Comparison of ENCODE assay signal across 31 cellular contexts in the genomic region with DNA sequence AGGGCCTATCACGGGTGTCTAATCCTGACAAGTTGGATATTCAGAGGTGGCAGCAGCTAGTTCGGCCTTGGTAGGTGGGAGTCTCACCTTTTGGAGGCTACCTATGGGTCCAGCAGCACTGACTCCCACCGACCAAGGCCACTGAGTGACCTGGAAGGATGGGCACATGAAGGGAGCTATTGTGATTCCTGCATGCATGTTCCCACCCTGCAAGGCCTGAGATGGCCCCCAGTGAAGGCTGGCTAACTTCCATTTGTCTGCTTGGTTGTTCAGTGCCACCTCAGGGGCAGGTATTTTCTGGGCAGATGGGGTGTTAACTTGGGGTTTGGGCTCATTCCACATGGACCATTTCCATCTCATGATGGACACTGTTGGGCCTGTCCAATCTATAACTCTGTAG. TPM values are rescaled to one million over a fixed set of nuclear protein-coding genes. Genes with fewer than 3 reads are reported as not detected.
DNase-seq lines count a peak whose midpoint lies in the region; ATAC-seq and TF ChIP-seq lines count a peak whose summit lies in the region.
"Had no signal": no experiment of that assay in that cellular context is flagged by ENCODE, and none has a peak within 500 bp of the region (broad histone marks: within the 10 kb centered on the region; RNA-seq: fewer than 3 reads in every experiment).

No MANE protein-coding gene starts in this region.

- H3K27ac Mint-ChIP-seq in activated CD4-positive, alpha-beta T cell treated with anti-CD3 and anti-CD28 coated beads, Interleukin-2, amount 10 ng/mL, durations not matched to agents 24 days and 14 days = no peak overlapping the region
- H3K27ac Mint-ChIP-seq: B cell; CD14-positive monocyte; CD4-positive, alpha-beta T cell; CD4-positive, CD25-positive, alpha-beta regulatory T cell; CD8-positive, alpha-beta T cell had no signal

- no peaks in the 10 kb centered on the region for H3K4me1 ChIP-seq in esophagus muscularis mucosa
- H3K4me1 ChIP-seq: A549, BE2C, BLaER1, Caco-2 had no signal

- TF ChIP-seq POLR2A in esophagus muscularis mucosa (IDR thresholded peaks at IDR 0.05; ENCODE audit: low read depth) = no peak
- no peak for TF ChIP-seq POLR2A in GM18505 (IDR thresholded peaks at IDR 0.05; ENCODE audit: borderline replicate concordance, extremely low read depth, insufficient read depth, insufficient read length)

- no peak for TF ChIP-seq EP300 in esophagus muscularis mucosa (IDR thresholded peaks at IDR 0.05)

- DNase-seq in activated CD4-positive, alpha-beta T cell treated with anti-CD3 and anti-CD28 coated beads, Interleukin-2, amount 10 ng/mL, durations not matched to agents 24 days and 14 days = peak; percentile 34
- no peak for DNase-seq in activated CD4-positive, alpha-beta T cell treated with anti-CD3 and anti-CD28 coated beads, Interleukin-2, amount 50 U/mL, for 48 hours
- peak; percentile 62 for DNase-seq in esophagus muscularis mucosa (ENCODE audit: extremely low spot score)
- DNase-seq: 8988T; ACHN; AML-193; BE2C; C1 segment of cervical spinal cord; Caco-2; Calu3; CD4-positive, alpha-beta memory T cell; CD4-positive, alpha-beta T cell; CD4-positive, CD25-positive, alpha-beta regulatory T cell; CD8-positive, alpha-beta memory T cell; COR-L47; DMS 273 treated with DMSO at 0.1 percent for 48 hours; DMS153; DMS53; DMS79; DMS79 treated with DMSO at 0.1 percent for 48 hours; DND-41; EL had no signal

- H3K27ac ChIP-seq in esophagus muscularis mucosa (replicated peaks in 1 of 4) = no peak overlapping the region
- H3K27ac ChIP-seq: 22Rv1; A549; BLaER1; BLaER1 treated with 17β-estradiol and CSF1 and Interleukin-3, amounts not matched to agents 10 nM and 100 nM; C4-2B had no signal

- H3K4me3 ChIP-seq in esophagus muscularis mucosa = no peak overlapping the region
- H3K4me3 ChIP-seq: A549; BLaER1; BLaER1 treated with 17β-estradiol and CSF1 and Interleukin-3, amounts not matched to agents 10 nM and 100 nM had no signal

- no peak for TF ChIP-seq CTCF in esophagus muscularis mucosa (IDR thresholded peaks at IDR 0.05)

- ATAC-seq in GM18505 (IDR thresholded peaks at IDR 0.05; ENCODE audit: unreplicated experiment) = no peak
- ATAC-seq: A549; CD8-positive, alpha-beta T cell had no signal

- intact Hi-C loops in activated CD4-positive, alpha-beta T cell treated with anti-CD3 and anti-CD28 coated beads, Interleukin-2, amount 10 ng/mL, durations not matched to agents 24 days and 14 days (cut with micrococcal nuclease) = no loop called here
- intact Hi-C loops in esophagus muscularis mucosa (cut with DNase I) = no loop called here

- no peaks in the 10 kb centered on the region for H3K9me3 ChIP-seq in esophagus muscularis mucosa
- H3K9me3 ChIP-seq: A549; BE2C; BLaER1; BLaER1 treated with 17β-estradiol and CSF1 and Interleukin-3, amounts not matched to agents 10 nM and 100 nM; Caco-2 had no signal

- peaks cover 0 to 11% (median 0%) of the 10 kb centered on the region in 4 donors for H3K27me3 ChIP-seq in esophagus muscularis mucosa
- H3K27me3 ChIP-seq: BLaER1; BLaER1 treated with 17β-estradiol and CSF1 and Interleukin-3, amounts not matched to agents 10 nM and 100 nM had no signal

- peaks cover 4% of the 10 kb centered on the region for H3K4me1 Mint-ChIP-seq in activated CD4-positive, alpha-beta T cell treated with anti-CD3 and anti-CD28 coated beads, Interleukin-2, amount 10 ng/mL, durations not matched to agents 24 days and 14 days
- H3K4me1 Mint-ChIP-seq: B cell; CD14-positive monocyte; CD4-positive, alpha-beta memory T cell; CD8-positive, alpha-beta memory T cell had no signal

- peaks cover 36% of the 10 kb centered on the region for H3K27me3 Mint-ChIP-seq in activated CD4-positive, alpha-beta T cell treated with anti-CD3 and anti-CD28 coated beads, Interleukin-2, amount 10 ng/mL, durations not matched to agents 24 days and 14 days
- H3K27me3 Mint-ChIP-seq: CD4-positive, CD25-positive, alpha-beta regulatory T cell had no signal

- H3K36me3 ChIP-seq in esophagus muscularis mucosa = no peaks in the 10 kb centered on the region
- H3K36me3 ChIP-seq: BE2C; BLaER1; BLaER1 treated with 17β-estradiol and CSF1 and Interleukin-3, amounts not matched to agents 10 nM and 100 nM had no signal

- WGBS in esophagus muscularis mucosa = 100% methylated on average over 1 of the region's 3 CpGs

- no peak overlapping the region for H3K4me3 Mint-ChIP-seq in activated CD4-positive, alpha-beta T cell treated with anti-CD3 and anti-CD28 coated beads, Interleukin-2, amount 10 ng/mL, durations not matched to agents 24 days and 14 days
- H3K4me3 Mint-ChIP-seq: B cell; CD14-positive monocyte; CD4-positive, alpha-beta memory T cell; CD4-positive, alpha-beta T cell; CD4-positive, CD25-positive, alpha-beta regulatory T cell; CD8-positive, alpha-beta memory T cell; CD8-positive, alpha-beta T cell had no signal

- no peaks in the 10 kb centered on the region for H3K9me3 Mint-ChIP-seq in activated CD4-positive, alpha-beta T cell treated with anti-CD3 and anti-CD28 coated beads, Interleukin-2, amount 10 ng/mL, durations not matched to agents 24 days and 14 days
- H3K9me3 Mint-ChIP-seq: CD14-positive monocyte; CD4-positive, alpha-beta memory T cell; CD4-positive, alpha-beta T cell; CD4-positive, CD25-positive, alpha-beta regulatory T cell; CD8-positive, alpha-beta memory T cell; CD8-positive, alpha-beta T cell had no signal

- no peaks in the 10 kb centered on the region for H3K36me3 Mint-ChIP-seq in activated CD4-positive, alpha-beta T cell treated with anti-CD3 and anti-CD28 coated beads, Interleukin-2, amount 10 ng/mL, durations not matched to agents 24 days and 14 days (ENCODE audit: low read depth)
- H3K36me3 Mint-ChIP-seq: CD14-positive monocyte; CD4-positive, alpha-beta memory T cell; CD4-positive, CD25-positive, alpha-beta regulatory T cell; CD8-positive, alpha-beta memory T cell; CD8-positive, alpha-beta T cell had no signal

RNA-seq across cellular contexts. Expression of a gene that starts 18.4 kb away (rescaled TPM):
- total RNA-seq in activated CD4-positive, alpha-beta T cell treated with anti-CD3 and anti-CD28 coated beads, Interleukin-2, amount 10 ng/mL, durations not matched to agents 24 days and 14 days = 6.5 and 7.3 TPM in 2 replicates
- 10 to 100 TPM; 18.9 to 35.4 (median 22.3) TPM for total RNA-seq in esophagus muscularis mucosa

RNA-seq across cellular contexts. Expression of a gene that starts 28.1 kb away (rescaled TPM):
- 3,406 and 3,483 TPM in 2 replicates for total RNA-seq in activated CD4-positive, alpha-beta T cell treated with anti-CD3 and anti-CD28 coated beads, Interleukin-2, amount 10 ng/mL, durations not matched to agents 24 days and 14 days
- 100 to 1,000 TPM; 336 to 628 (median 502) TPM for total RNA-seq in esophagus muscularis mucosa

Comparison
In these comparisons a context has a peak if more than half of its experiments do, and no peak if none do; other contexts are left out.
1. DNase-seq: peak in activated CD4-positive, alpha-beta T cell treated with anti-CD3 and anti-CD28 coated beads, Interleukin-2, amount 10 ng/mL, durations not matched to agents 24 days and 14 days (single experiment) and esophagus muscularis mucosa (single experiment); none in activated CD4-positive, alpha-beta T cell treated with anti-CD3 and anti-CD28 coated beads, Interleukin-2, amount 50 U/mL, for 48 hours (0 of 2).